ENCODE assay signal across 22 cellular contexts in the genomic region with DNA sequence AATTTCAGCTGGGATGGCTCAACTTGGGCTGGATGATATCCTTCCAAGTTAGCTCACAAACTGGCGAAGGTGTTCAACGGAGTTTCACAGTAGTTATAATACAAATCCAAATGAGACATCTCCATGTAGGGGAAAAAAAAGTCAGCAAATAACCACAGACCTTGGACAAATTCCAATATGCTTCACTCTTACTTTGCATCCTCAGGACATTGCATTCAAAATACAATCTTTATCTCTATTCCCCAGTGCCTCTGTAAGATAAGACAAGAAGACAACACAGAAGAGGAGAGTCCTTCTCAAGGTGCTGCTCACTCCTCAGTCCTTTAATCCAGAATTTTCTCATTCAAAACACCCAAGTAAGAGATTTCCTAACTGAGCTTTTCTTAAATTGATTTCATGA.
"Had no signal": no experiment of that assay in that cellular context is flagged by ENCODE, and none has a peak within 500 bp of the region (broad histone marks: within the 10 kb centered on the region; RNA-seq: fewer than 3 reads in every experiment).

No MANE protein-coding gene starts in this region.

- H3K27ac ChIP-seq: KMS-11, RWPE1 had no signal

- FAIRE-seq: HepG2 had no signal

- ATAC-seq: HepG2, Panc1, PC-3 had no signal

- DNase-seq: IMR-90, Kasumi-1, MM.1S, NCI-H1092 treated with DMSO at 0.1 percent for 48 hours, NCI-H1436 treated with DMSO at 0.1 percent for 48 hours, NCI-H1694, NCI-H1930, NCI-H2081, NCI-H2107, NCI-H2227 treated with DMSO at 0.1 percent for 48 hours, NCI-H446, NCI-H510A, NCI-H524 treated with DMSO at 0.1 percent for 48 hours, NCI-H69, NCI-H774, PC-3, SHP77, SK-N-SH had no signal

- H3K9me3 ChIP-seq: SK-N-SH had no signal
